Comparison of ENCODE assay signal across 8 cellular contexts in the genomic region with DNA sequence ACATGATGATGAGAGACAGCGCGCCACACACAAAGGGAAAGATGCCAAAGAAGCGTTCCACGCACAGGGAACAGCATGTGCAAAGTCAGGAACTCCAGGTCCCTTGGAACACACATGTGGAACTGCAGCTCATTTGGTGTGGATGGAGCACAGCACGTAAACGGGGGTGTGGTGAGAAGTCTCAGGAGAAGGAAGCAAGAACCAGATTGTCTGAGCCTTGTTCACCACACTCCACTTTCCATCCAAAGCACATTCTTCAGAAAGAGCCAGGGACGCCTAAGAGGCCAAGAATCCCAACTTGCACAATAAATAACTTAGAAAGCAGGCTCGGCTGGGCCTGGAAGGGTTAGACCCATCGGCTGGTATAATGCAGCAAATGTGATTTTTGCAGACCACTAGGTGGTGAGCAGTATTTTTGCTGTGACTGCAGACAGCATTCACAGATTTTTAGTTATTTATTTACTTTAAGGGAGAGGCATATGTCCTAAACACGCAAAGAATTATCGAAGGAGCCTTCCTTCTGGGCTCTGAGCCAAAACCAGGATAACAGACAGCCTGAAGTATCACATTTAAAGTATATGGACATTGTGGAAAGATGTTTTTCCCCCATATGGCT. TPM values are rescaled to one million over a fixed set of nuclear protein-coding genes. Genes with fewer than 3 reads are reported as not detected.
DNase-seq lines count a peak whose midpoint lies in the region; ATAC-seq and TF ChIP-seq lines count a peak whose summit lies in the region.

No MANE protein-coding gene starts in this region.

- TF ChIP-seq CTCF in DOHH2 (IDR thresholded peaks at IDR 0.05; ENCODE audit: low read depth, low read length, poor library complexity, severe bottlenecking) (peak; percentile 44), lung (IDR thresholded peaks at IDR 0.05; ENCODE audit: control extremely low read depth, extremely low read depth) (no peak), upper lobe of right lung (IDR thresholded peaks at IDR 0.05) (peak; percentile 41)

- no peaks in the 10 kb centered on the region for H3K9me2 ChIP-seq in DOHH2 (replicated peaks; ENCODE audit: control insufficient read depth, low read length)

- H3K27ac ChIP-seq in DOHH2 (ENCODE audit: low read depth, low read length) (no peak overlapping the region), caudate nucleus (ENCODE audit: low read depth, low read length) (peak overlapping the region; percentile 68), lung (ENCODE audit: low read depth in 1 of 2, low read length in 1 of 2) (peak overlapping the region; percentile 36 to 62), upper lobe of right lung (peak overlapping the region; percentile 95)

- no peak overlapping the region for H3K4me3 ChIP-seq in DOHH2 (ENCODE audit: low read length)
- H3K4me3 ChIP-seq in lung: no peak overlapping the region
- H3K4me3 ChIP-seq in upper lobe of right lung: no peak overlapping the region

- peak; percentile 78 for DNase-seq in NCI-H2171 treated with DMSO at 0.1 percent for 48 hours (lab: John Stamatoyannopoulos, UW)
- DNase-seq in caudate nucleus (lab: John Stamatoyannopoulos, UW): peak in 1 of 61 donors; percentile 27
- DNase-seq in lung (ENCODE audit: low spot score): peak; percentile 56
- no peak for DNase-seq in upper lobe of right lung
- DNase-seq in activated CD8-positive, alpha-beta memory T cell treated with anti-CD3 and anti-CD28 coated beads, Interleukin-2, amount 50 U/mL, for 48 hours: no peak

- H3K27me3 ChIP-seq in DOHH2 (ENCODE audit: control insufficient read depth, low read length): no peaks in the 10 kb centered on the region
- no peaks in the 10 kb centered on the region for H3K27me3 ChIP-seq in lung (ENCODE audit: control insufficient read depth, insufficient read depth)
- no peaks in the 10 kb centered on the region for H3K27me3 ChIP-seq in upper lobe of right lung

- H3K4me2 ChIP-seq in DOHH2 (ENCODE audit: low read length): no peak overlapping the region

- H3K79me2 ChIP-seq in DOHH2 (ENCODE audit: control insufficient read depth, low read length): no peaks in the 10 kb centered on the region

- H3K4me1 ChIP-seq in DOHH2 (ENCODE audit: control insufficient read depth, low read length) (peaks cover 55% of the 10 kb centered on the region), lung (ENCODE audit: control insufficient read depth in 2 of 2, insufficient read depth in 2 of 2, low read length in 2 of 2) (peaks cover 27 to 38% of the 10 kb centered on the region in 2 donors), upper lobe of right lung (peaks cover 70% of the 10 kb centered on the region)

- no peak for ATAC-seq in lung (ENCODE audit: insufficient read depth, low FRiP score)
- ATAC-seq in upper lobe of right lung: peak; percentile 48
- no peak for ATAC-seq in HG03196 (IDR thresholded peaks at IDR 0.05; ENCODE audit: unreplicated experiment)
- ATAC-seq in GM21423 (IDR thresholded peaks at IDR 0.05; ENCODE audit: unreplicated experiment): no peak

- H3K36me3 ChIP-seq in DOHH2 (ENCODE audit: control insufficient read depth, low read length) (no peaks in the 10 kb centered on the region), lung (ENCODE audit: control insufficient read depth in 2 of 2, insufficient read depth in 2 of 2, low read length in 2 of 2) (no peaks in the 10 kb centered on the region), upper lobe of right lung (no peaks in the 10 kb centered on the region)

- H3K9me3 ChIP-seq in DOHH2 (ENCODE audit: control insufficient read depth, insufficient read depth, low read length) (no peaks in the 10 kb centered on the region), lung (ENCODE audit: control insufficient read depth in 2 of 2, insufficient read depth in 1 of 2, low read length in 1 of 2) (no peaks in the 10 kb centered on the region), upper lobe of right lung (no peaks in the 10 kb centered on the region)

- peaks cover 25% of the 10 kb centered on the region for H3F3A ChIP-seq in DOHH2 (ENCODE audit: control insufficient read depth, insufficient read depth)

- H4K20me1 ChIP-seq in DOHH2 (ENCODE audit: control insufficient read depth, insufficient read depth, low read depth, low read length): no peaks in the 10 kb centered on the region

- WGBS in lung, 2 donors: 51 to 78% methylated on average over 11 of the region's 11 CpGs

- intact Hi-C loops in upper lobe of right lung (cut with DNase I): no loop called here

RNA-seq across cellular contexts. Expression of gene ASCC1, which starts 27.9 kb away (rescaled TPM):
- 10 to 100 TPM; 28.9 to 29.9 TPM for total RNA-seq in lung
- polyA plus RNA-seq in lung: 10 to 100 TPM in 1 of 2 donors, 1 to 10 TPM in 1; 9.0 to 19.4 TPM
- 27.4 TPM for total RNA-seq in upper lobe of right lung

RNA-seq across cellular contexts. Expression of gene ANAPC16, which starts 28.1 kb away (rescaled TPM):
- total RNA-seq in lung: 10 to 100 TPM; 67.9 to 94.0 TPM
- 100 to 1,000 TPM in 1 of 2 donors, 10 to 100 TPM in 1; 88.9 to 138 TPM for polyA plus RNA-seq in lung
- total RNA-seq in upper lobe of right lung: 118 TPM

RNA-seq across cellular contexts. Expression of gene DDIT4, which starts 29.8 kb away (rescaled TPM):
- total RNA-seq in lung (100 to 1,000 TPM; 155 to 190 TPM), upper lobe of right lung (200 TPM)
- polyA plus RNA-seq in lung: 100 to 1,000 TPM in 1 of 2 donors, 10 to 100 TPM in 1; 55.3 to 188 TPM

Comparison
In these comparisons a context has a peak if more than half of its experiments do, and no peak if none do; other contexts are left out.
1. DNase-seq: peak in NCI-H2171 treated with DMSO at 0.1 percent for 48 hours (single experiment) and lung (single experiment); none in upper lobe of right lung (single experiment) and activated CD8-positive, alpha-beta memory T cell treated with anti-CD3 and anti-CD28 coated beads, Interleukin-2, amount 50 U/mL, for 48 hours (single experiment).